In genomic region chr1:161702250-161702649, GRCh38 we compare ENCODE assay signal across 1 cellular context.
TF ChIP-seq lines count a peak whose summit lies in the region.

No MANE protein-coding gene starts in this region.

TF ChIP-seq in HepG2, 621 proteins besides CTCF, POLR2A, EP300 and RAD21 (continued from another document and continues in another):
- TF ChIP-seq, protein P1, sequence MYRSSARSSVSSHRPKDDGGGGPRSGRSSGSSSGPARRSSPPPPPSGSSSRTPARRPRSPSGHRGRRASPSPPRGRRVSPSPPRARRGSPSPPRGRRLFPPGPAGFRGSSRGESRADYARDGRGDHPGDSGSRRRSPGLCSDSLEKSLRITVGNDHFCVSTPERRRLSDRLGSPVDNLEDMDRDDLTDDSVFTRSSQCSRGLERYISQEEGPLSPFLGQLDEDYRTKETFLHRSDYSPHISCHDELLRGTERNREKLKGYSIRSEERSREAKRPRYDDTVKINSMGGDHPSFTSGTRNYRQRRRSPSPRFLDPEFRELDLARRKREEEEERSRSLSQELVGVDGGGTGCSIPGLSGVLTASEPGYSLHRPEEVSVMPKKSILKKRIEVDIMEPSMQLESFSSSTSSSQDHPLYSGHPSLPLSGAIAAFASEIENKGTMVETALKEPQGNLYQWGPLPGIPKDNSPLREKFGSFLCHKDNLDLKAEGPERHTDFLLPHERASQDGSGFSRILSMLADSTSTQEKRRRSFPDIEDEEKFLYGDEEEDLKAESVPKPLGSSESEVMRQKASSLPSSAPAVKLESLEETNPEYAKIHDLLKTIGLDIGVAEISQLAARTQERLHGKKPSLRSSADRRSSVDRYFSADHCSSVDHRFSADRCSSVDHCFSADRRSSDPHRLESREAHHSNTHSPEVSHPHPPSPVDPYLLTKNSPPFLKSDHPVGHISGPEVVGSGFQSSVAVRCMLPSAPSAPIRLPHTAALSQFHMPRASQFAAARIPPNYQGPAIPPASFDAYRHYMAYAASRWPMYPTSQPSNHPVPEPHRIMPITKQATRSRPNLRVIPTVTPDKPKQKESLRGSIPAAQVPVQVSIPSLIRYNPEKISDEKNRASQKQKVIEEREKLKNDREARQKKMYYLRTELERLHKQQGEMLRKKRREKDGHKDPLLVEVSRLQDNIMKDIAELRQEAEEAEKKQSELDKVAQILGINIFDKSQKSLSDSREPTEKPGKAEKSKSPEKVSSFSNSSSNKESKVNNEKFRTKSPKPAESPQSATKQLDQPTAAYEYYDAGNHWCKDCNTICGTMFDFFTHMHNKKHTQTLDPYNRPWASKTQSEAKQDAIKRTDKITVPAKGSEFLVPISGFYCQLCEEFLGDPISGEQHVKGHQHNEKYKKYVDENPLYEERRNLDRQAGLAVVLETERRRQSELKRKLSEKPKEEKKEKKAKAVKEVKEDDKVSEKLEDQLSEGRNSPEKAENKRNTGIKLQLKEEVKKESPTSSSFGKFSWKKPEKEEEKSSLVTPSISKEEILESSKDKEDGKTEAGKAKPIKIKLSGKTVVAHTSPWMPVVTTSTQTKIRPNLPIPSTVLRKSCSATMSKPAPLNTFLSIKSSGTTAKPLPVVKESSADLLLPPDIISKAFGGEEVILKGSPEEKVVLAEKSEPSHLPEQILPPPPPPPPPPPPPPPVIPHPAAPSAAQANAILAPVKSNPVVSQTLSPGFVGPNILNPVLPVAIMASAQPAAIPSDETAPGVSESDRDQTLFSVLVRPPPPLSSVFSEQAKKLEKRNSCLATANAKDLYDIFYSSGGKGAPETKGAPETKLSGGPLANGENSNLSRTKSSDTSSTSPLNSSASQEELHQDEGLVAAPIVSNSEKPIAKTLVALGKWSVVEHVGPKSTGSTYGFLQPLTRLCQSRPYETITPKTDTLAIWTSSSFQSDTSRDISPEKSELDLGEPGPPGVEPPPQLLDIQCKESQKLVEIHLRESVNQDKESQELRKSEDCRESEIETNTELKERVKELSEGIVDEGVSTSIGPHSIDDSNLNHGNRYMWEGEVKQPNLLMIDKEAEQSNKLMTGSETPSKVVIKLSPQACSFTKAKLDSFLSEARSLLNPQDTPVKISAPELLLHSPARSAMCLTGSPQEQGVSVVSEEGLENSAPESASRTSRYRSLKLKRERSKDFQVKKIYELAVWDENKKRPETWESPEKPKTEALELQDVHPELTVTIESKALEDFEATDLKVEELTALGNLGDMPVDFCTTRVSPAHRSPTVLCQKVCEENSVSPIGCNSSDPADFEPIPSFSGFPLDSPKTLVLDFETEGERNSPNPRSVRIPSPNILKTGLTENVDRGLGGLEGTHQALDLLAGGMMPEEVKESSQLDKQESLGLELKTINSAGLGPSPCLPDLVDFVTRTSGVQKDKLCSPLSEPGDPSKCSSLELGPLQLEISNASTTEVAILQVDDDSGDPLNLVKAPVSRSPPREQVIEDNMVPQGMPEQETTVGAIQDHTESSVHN (CRISPR knock-in tag; IDR thresholded peaks at IDR 0.05), result 0 out of 2 replicates have a peak, but pooled peaks have one; percentile 43
- TF ChIP-seq TBX3 (IDR thresholded peaks at IDR 0.05; ENCODE audit: borderline replicate concordance) (0 out of 2 replicates have a peak, but pooled peaks have one; percentile 32), SRSF9 (IDR thresholded peaks at IDR 0.05; ENCODE audit: borderline replicate concordance, insufficient read depth, low read depth, low read length, poor library complexity, severe bottlenecking) (no peak), PHF21A (CRISPR knock-in tag; IDR thresholded peaks at IDR 0.05) (peak; percentile 43; the same call in 1 of the 2 replicates), ZFX (CRISPR knock-in tag; IDR thresholded peaks at IDR 0.05; ENCODE audit: low read depth) (peak; percentile 51; the same call in 1 of the 2 replicates), IRF2 (CRISPR knock-in tag; IDR thresholded peaks at IDR 0.05) (peak; percentile 82), ISL2 (CRISPR knock-in tag; IDR thresholded peaks at IDR 0.05) (peak; percentile 54; the same call in 1 of the 2 replicates), HMGA1 (CRISPR knock-in tag; conservative IDR thresholded peaks at IDR 0.05) (no peak), ZNF383 (CRISPR knock-in tag; IDR thresholded peaks at IDR 0.05; ENCODE audit: borderline replicate concordance) (no peak), FOSL2 (CRISPR knock-in tag; IDR thresholded peaks at IDR 0.05) (peak; percentile 58), ZNF687 (CRISPR knock-in tag; IDR thresholded peaks at IDR 0.05) (peak; percentile 40), ZFP82 (CRISPR knock-in tag; IDR thresholded peaks at IDR 0.05; ENCODE audit: borderline replicate concordance) (no peak), NFYB (CRISPR knock-in tag; IDR thresholded peaks at IDR 0.05) (no peak), KDM4B (CRISPR knock-in tag; IDR thresholded peaks at IDR 0.05) (0 out of 2 replicates have a peak, but pooled peaks have one; percentile 27), SNAPC2 (CRISPR knock-in tag; IDR thresholded peaks at IDR 0.05) (peak; percentile 26; the same call in 1 of the 2 replicates), FOXP4 (CRISPR knock-in tag; IDR thresholded peaks at IDR 0.05) (peak; percentile 95), ERF (CRISPR knock-in tag; IDR thresholded peaks at IDR 0.05) (peak; percentile 65; the same call in 1 of the 2 replicates), THAP9 (CRISPR knock-in tag; IDR thresholded peaks at IDR 0.05; ENCODE audit: borderline replicate concordance) (0 out of 2 replicates have a peak, but pooled peaks have one; percentile 31), RCOR2 (CRISPR knock-in tag; IDR thresholded peaks at IDR 0.05) (peak; percentile 88), PITX1 (CRISPR knock-in tag; IDR thresholded peaks at IDR 0.05) (peak; percentile 99), ZNF34 (CRISPR knock-in tag; IDR thresholded peaks at IDR 0.05; ENCODE audit: borderline replicate concordance) (no peak), ZNF580 (CRISPR knock-in tag; IDR thresholded peaks at IDR 0.05; ENCODE audit: borderline replicate concordance, low read depth) (peak; percentile 69; the same call in 1 of the 2 replicates), KLF6 (CRISPR knock-in tag; IDR thresholded peaks at IDR 0.05) (0 out of 2 replicates have a peak, but pooled peaks have one; percentile 55), TARDBP (CRISPR knock-in tag; IDR thresholded peaks at IDR 0.05) (peak; percentile 90), ARNTL (CRISPR knock-in tag; IDR thresholded peaks at IDR 0.05) (0 out of 2 replicates have a peak, but pooled peaks have one; percentile 25), ZNF431 (CRISPR knock-in tag; IDR thresholded peaks at IDR 0.05; ENCODE audit: borderline replicate concordance, low read depth) (0 out of 2 replicates have a peak, but pooled peaks have one; percentile 39)
- TF ChIP-seq, protein P2, sequence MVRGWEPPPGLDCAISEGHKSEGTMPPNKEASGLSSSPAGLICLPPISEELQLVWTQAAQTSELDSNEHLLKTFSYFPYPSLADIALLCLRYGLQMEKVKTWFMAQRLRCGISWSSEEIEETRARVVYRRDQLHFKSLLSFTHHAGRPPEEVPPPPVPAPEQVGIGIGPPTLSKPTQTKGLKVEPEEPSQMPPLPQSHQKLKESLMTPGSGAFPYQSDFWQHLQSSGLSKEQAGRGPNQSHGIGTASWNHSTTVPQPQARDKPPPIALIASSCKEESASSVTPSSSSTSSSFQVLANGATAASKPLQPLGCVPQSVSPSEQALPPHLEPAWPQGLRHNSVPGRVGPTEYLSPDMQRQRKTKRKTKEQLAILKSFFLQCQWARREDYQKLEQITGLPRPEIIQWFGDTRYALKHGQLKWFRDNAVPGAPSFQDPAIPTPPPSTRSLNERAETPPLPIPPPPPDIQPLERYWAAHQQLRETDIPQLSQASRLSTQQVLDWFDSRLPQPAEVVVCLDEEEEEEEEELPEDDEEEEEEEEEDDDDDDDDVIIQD (CRISPR knock-in tag; IDR thresholded peaks at IDR 0.05; ENCODE audit: low read depth), result peak; percentile 91
- TF ChIP-seq, protein P3, sequence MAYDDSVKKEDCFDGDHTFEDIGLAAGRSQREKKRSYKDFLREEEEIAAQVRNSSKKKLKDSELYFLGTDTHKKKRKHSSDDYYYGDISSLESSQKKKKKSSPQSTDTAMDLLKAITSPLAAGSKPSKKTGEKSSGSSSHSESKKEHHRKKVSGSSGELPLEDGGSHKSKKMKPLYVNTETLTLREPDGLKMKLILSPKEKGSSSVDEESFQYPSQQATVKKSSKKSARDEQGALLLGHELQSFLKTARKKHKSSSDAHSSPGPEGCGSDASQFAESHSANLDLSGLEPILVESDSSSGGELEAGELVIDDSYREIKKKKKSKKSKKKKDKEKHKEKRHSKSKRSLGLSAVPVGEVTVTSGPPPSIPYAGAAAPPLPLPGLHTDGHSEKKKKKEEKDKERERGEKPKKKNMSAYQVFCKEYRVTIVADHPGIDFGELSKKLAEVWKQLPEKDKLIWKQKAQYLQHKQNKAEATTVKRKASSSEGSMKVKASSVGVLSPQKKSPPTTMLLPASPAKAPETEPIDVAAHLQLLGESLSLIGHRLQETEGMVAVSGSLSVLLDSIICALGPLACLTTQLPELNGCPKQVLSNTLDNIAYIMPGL (CRISPR knock-in tag; IDR thresholded peaks at IDR 0.05; ENCODE audit: borderline replicate concordance in 1 of 2, low read depth in 1 of 2), result peak; percentile 54 to 57; a peak in 2 of 4 replicates
- TF ChIP-seq, protein P4, sequence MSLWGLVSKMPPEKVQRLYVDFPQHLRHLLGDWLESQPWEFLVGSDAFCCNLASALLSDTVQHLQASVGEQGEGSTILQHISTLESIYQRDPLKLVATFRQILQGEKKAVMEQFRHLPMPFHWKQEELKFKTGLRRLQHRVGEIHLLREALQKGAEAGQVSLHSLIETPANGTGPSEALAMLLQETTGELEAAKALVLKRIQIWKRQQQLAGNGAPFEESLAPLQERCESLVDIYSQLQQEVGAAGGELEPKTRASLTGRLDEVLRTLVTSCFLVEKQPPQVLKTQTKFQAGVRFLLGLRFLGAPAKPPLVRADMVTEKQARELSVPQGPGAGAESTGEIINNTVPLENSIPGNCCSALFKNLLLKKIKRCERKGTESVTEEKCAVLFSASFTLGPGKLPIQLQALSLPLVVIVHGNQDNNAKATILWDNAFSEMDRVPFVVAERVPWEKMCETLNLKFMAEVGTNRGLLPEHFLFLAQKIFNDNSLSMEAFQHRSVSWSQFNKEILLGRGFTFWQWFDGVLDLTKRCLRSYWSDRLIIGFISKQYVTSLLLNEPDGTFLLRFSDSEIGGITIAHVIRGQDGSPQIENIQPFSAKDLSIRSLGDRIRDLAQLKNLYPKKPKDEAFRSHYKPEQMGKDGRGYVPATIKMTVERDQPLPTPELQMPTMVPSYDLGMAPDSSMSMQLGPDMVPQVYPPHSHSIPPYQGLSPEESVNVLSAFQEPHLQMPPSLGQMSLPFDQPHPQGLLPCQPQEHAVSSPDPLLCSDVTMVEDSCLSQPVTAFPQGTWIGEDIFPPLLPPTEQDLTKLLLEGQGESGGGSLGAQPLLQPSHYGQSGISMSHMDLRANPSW (CRISPR knock-in tag; IDR thresholded peaks at IDR 0.05; ENCODE audit: borderline replicate concordance), result 0 out of 2 replicates have a peak, but pooled peaks have one; percentile 51
